In the genomic region with DNA sequence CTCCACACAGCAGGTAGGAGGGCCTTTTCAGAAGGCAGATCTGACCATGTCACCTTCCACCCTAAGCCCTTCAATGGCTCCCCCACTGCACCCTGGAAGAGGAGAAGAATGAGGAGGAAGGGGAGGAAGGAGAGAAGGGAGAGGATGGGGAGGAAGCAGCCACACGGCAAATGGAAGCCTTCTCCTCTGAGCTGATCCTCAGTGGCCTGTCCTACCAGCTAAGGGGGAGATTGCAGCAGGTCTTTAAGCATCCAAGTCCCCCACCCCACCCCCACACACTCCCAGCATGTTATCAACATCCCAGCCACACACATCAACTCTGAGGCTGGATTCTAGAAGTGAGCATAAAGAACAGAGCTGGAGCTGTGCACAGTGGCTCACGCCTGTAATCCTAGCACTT, we compare ENCODE assay signal across 21 cellular contexts. TPM values are rescaled to one million over a fixed set of nuclear protein-coding genes. Genes with fewer than 3 reads are reported as not detected.
DNase-seq lines count a peak whose midpoint lies in the region; ATAC-seq and TF ChIP-seq lines count a peak whose summit lies in the region.
"Had no signal": no experiment of that assay in that cellular context is flagged by ENCODE, and none has a peak within 500 bp of the region (broad histone marks: within the 10 kb centered on the region; RNA-seq: fewer than 3 reads in every experiment).

No MANE protein-coding gene starts in this region.

- H3K27ac Mint-ChIP-seq in activated CD4-positive, alpha-beta memory T cell treated with anti-CD3 and anti-CD28 coated beads, Interleukin-2, amount 10 ng/mL, durations not matched to agents 7 days and 5 days: no peak overlapping the region
- no peak overlapping the region for H3K27ac Mint-ChIP-seq in activated CD4-positive, alpha-beta memory T cell treated with anti-CD3 and anti-CD28 coated beads for 36 hours
- H3K27ac Mint-ChIP-seq: CD8-positive, alpha-beta T cell had no signal

- no peak for TF ChIP-seq POLR2A in sigmoid colon (IDR thresholded peaks at IDR 0.05)
- no peak for TF ChIP-seq POLR2A in uterus (IDR thresholded peaks at IDR 0.05)

- TF ChIP-seq EP300 in sigmoid colon (IDR thresholded peaks at IDR 0.05): no peak

- no peak for ATAC-seq in GM21515 (IDR thresholded peaks at IDR 0.05; ENCODE audit: unreplicated experiment)
- ATAC-seq: CD8-positive, alpha-beta T cell; Right ventricle myocardium inferior had no signal

- H3K36me3 Mint-ChIP-seq in activated CD4-positive, alpha-beta memory T cell treated with anti-CD3 and anti-CD28 coated beads, Interleukin-2, amount 10 ng/mL, durations not matched to agents 7 days and 5 days (ENCODE audit: low read depth): no peaks in the 10 kb centered on the region
- no peaks in the 10 kb centered on the region for H3K36me3 Mint-ChIP-seq in activated CD4-positive, alpha-beta memory T cell treated with anti-CD3 and anti-CD28 coated beads for 36 hours
- H3K36me3 Mint-ChIP-seq: CD8-positive, alpha-beta T cell had no signal

- H3K4me1 Mint-ChIP-seq in activated CD4-positive, alpha-beta memory T cell treated with anti-CD3 and anti-CD28 coated beads, Interleukin-2, amount 10 ng/mL, durations not matched to agents 7 days and 5 days: no peaks in the 10 kb centered on the region
- peaks cover 2% of the 10 kb centered on the region for H3K4me1 Mint-ChIP-seq in activated CD4-positive, alpha-beta memory T cell treated with anti-CD3 and anti-CD28 coated beads for 36 hours (ENCODE audit: low read depth)

- DNase-seq in activated CD4-positive, alpha-beta memory T cell treated with anti-CD3 and anti-CD28 coated beads, Interleukin-2, amount 10 ng/mL, durations not matched to agents 7 days and 5 days: peak; percentile 7
- no peak for DNase-seq in activated CD4-positive, alpha-beta memory T cell treated with anti-CD3 and anti-CD28 coated beads for 36 hours
- DNase-seq in islet precursor cell: peak; percentile 35
- no peak for DNase-seq in sigmoid colon
- DNase-seq in uterus: peak in 1 of 2 donors; percentile 17
- DNase-seq in cardiac septum (ENCODE audit: low spot score): no peak
- DNase-seq in SKM-1 (lab: John Stamatoyannopoulos, UW; ENCODE audit: unreplicated experiment): no peak
- DNase-seq: ACHN, C1 segment of cervical spinal cord, KG1, NCI-H1092, NCI-H1436, NCI-H187 treated with DMSO at 0.1 percent for 48 hours, NCI-H2107, NCI-H446 treated with DMSO at 0.1 percent for 48 hours, NCI-H526 treated with DMSO at 0.1 percent for 48 hours had no signal

- H3K27me3 Mint-ChIP-seq in activated CD4-positive, alpha-beta memory T cell treated with anti-CD3 and anti-CD28 coated beads, Interleukin-2, amount 10 ng/mL, durations not matched to agents 7 days and 5 days: peaks cover 47% of the 10 kb centered on the region
- H3K27me3 Mint-ChIP-seq in activated CD4-positive, alpha-beta memory T cell treated with anti-CD3 and anti-CD28 coated beads for 36 hours: peaks cover 40% of the 10 kb centered on the region

- peaks cover 0 to 80% (median 42%) of the 10 kb centered on the region in 4 donors for H3K4me1 ChIP-seq in sigmoid colon
- peaks cover 0 to 5% of the 10 kb centered on the region in 2 donors for H3K4me1 ChIP-seq in uterus

- TF ChIP-seq CTCF in sigmoid colon (IDR thresholded peaks at IDR 0.05) (no peak), uterus (IDR thresholded peaks at IDR 0.05) (no peak)

- H3K9me3 ChIP-seq in sigmoid colon: peaks cover 0 to 4% (median 0%) of the 10 kb centered on the region in 4 donors
- H3K9me3 ChIP-seq in uterus: no peaks in the 10 kb centered on the region

- intact Hi-C loops in activated CD4-positive, alpha-beta memory T cell treated with anti-CD3 and anti-CD28 coated beads for 36 hours (cut with micrococcal nuclease): no loop called here
- intact Hi-C loops in sigmoid colon (cut with DNase I) (no loop called here), uterus (cut with DNase I; ENCODE audit: low total_unique reads) (no loop called here), cardiac septum (cut with DNase I) (no loop called here)

- H3K36me3 ChIP-seq in sigmoid colon (no peaks in the 10 kb centered on the region), uterus (no peaks in the 10 kb centered on the region)

- CTCF ChIA-PET in activated CD4-positive, alpha-beta memory T cell treated with anti-CD3 and anti-CD28 coated beads, Interleukin-2, amount 10 ng/mL, durations not matched to agents 7 days and 5 days (lab: Charles Lee): no interaction called here
- CTCF ChIA-PET in activated CD4-positive, alpha-beta memory T cell treated with anti-CD3 and anti-CD28 coated beads for 36 hours (lab: Charles Lee): no interaction called here

- peaks cover 2% of the 10 kb centered on the region for H3K9me3 Mint-ChIP-seq in activated CD4-positive, alpha-beta memory T cell treated with anti-CD3 and anti-CD28 coated beads, Interleukin-2, amount 10 ng/mL, durations not matched to agents 7 days and 5 days
- H3K9me3 Mint-ChIP-seq in activated CD4-positive, alpha-beta memory T cell treated with anti-CD3 and anti-CD28 coated beads for 36 hours: peaks cover 3% of the 10 kb centered on the region

- WGBS in sigmoid colon, 2 donors: 89 to 96% methylated on average over 2 of the region's 2 CpGs

- H3K27ac ChIP-seq in sigmoid colon (peak overlapping the region in 3 of 4 donors; percentile 83 to 95 (median 89)), uterus (peak overlapping the region; percentile 82 to 95)
- H3K27ac ChIP-seq: 22Rv1 had no signal

- POLR2A ChIA-PET in activated CD4-positive, alpha-beta memory T cell treated with anti-CD3 and anti-CD28 coated beads, Interleukin-2, amount 10 ng/mL, durations not matched to agents 7 days and 5 days (lab: Charles Lee): no interaction called here
- POLR2A ChIA-PET in activated CD4-positive, alpha-beta memory T cell treated with anti-CD3 and anti-CD28 coated beads for 36 hours (lab: Charles Lee): no interaction called here

- H3K4me3 Mint-ChIP-seq in activated CD4-positive, alpha-beta memory T cell treated with anti-CD3 and anti-CD28 coated beads, Interleukin-2, amount 10 ng/mL, durations not matched to agents 7 days and 5 days: no peak overlapping the region
- no peak overlapping the region for H3K4me3 Mint-ChIP-seq in activated CD4-positive, alpha-beta memory T cell treated with anti-CD3 and anti-CD28 coated beads for 36 hours
- H3K4me3 Mint-ChIP-seq: CD8-positive, alpha-beta T cell had no signal

- H3K4me3 ChIP-seq in sigmoid colon (no peak overlapping the region), uterus (no peak overlapping the region)

- H3K27me3 ChIP-seq in sigmoid colon (no peaks in the 10 kb centered on the region), uterus (no peaks in the 10 kb centered on the region)

RNA-seq across cellular contexts. Expression of gene RBFOX3, which starts 46.2 kb away (rescaled TPM):
- not detected for total RNA-seq in activated CD4-positive, alpha-beta memory T cell treated with anti-CD3 and anti-CD28 coated beads, Interleukin-2, amount 10 ng/mL, durations not matched to agents 7 days and 5 days
- total RNA-seq in activated CD4-positive, alpha-beta memory T cell treated with anti-CD3 and anti-CD28 coated beads for 36 hours: not detected
- total RNA-seq in sigmoid colon (10 to 100 TPM; 30.1 to 82.9 (median 49.5) TPM), uterus (1 to 10 TPM in 3 of 4 donors, under 1 TPM in 1; 0.69 to 5.3 (median 2.7) TPM), cardiac septum (not detected)
- polyA plus RNA-seq in sigmoid colon: 1 to 10 TPM in 2 of 3 donors, not detected in 1; 1.2 to 2.4 TPM
- total RNA-seq: CD8-positive, alpha-beta T cell; Daoy; Right ventricle myocardium inferior had no signal

Comparison
In these comparisons a context has a peak if more than half of its experiments do, and no peak if none do; other contexts are left out.
1. DNase-seq: peak in activated CD4-positive, alpha-beta memory T cell treated with anti-CD3 and anti-CD28 coated beads, Interleukin-2, amount 10 ng/mL, durations not matched to agents 7 days and 5 days (single experiment) and islet precursor cell (single experiment); none in activated CD4-positive, alpha-beta memory T cell treated with anti-CD3 and anti-CD28 coated beads for 36 hours (single experiment), sigmoid colon (single experiment), cardiac septum (single experiment) and SKM-1 (single experiment).
2. RNA of gene RBFOX3, which starts 46.2 kb away (total RNA-seq): 30.1 to 82.9 TPM in sigmoid colon; 0.69 to 5.3 TPM in uterus, not detected in cardiac septum (single experiment), not detected in activated CD4-positive, alpha-beta memory T cell treated with anti-CD3 and anti-CD28 coated beads for 36 hours and not detected in activated CD4-positive, alpha-beta memory T cell treated with anti-CD3 and anti-CD28 coated beads, Interleukin-2, amount 10 ng/mL, durations not matched to agents 7 days and 5 days; every median in the first group is over 4 times any median in the second.